25 cellular contexts compared by ENCODE assay signal in the genomic region with DNA sequence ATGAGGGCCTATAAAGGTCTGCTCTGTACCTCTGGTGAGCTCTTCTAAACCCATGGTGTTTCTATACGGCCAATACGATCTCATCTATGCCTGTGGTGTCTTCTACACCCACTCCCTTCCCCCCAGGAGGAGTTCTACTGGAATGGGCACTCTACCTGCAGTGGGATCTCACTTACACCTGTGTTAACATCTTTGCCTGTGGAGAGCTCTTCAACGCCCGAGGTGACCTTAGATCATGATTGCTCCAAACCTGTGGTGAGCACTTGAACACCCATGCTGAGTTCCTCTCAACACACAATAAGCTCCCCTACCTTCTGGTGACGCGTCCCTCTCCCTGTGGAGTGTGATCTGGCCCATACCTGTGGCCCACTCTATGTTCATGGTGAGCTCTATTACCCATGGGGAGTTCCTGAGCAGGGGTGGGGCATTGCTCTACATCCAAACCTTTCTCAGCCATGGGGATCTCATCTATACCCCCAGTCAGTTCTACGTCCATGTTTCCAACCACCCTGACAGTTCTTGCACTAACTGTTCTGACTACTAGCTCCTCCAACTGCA. TPM values are rescaled to one million over a fixed set of nuclear protein-coding genes. Genes with fewer than 3 reads are reported as not detected.
DNase-seq lines count a peak whose midpoint lies in the region; ATAC-seq and TF ChIP-seq lines count a peak whose summit lies in the region.
"Had no signal": no experiment of that assay in that cellular context is flagged by ENCODE, and none has a peak within 500 bp of the region (broad histone marks: within the 10 kb centered on the region; RNA-seq: fewer than 3 reads in every experiment).

No MANE protein-coding gene starts in this region.

- H3K36me3 ChIP-seq in HCT116 (ENCODE audit: control insufficient read depth in 1 of 2, insufficient read depth in 2 of 2, low read length in 2 of 2) = peaks cover 32 to 46% of the 10 kb centered on the region in 2 experiments
- H3K36me3 ChIP-seq in endodermal cell (ENCODE audit: control insufficient read depth, insufficient read depth, low read length) = peaks cover 65% of the 10 kb centered on the region

- 96 to 100% methylated on average over 4 to 7 of the region's 7 CpGs for WGBS in endodermal cell (ENCODE audit: insufficient coverage in 1 of 2, insufficient read length in 1 of 2), 2 experiments

- H3K4me3 ChIP-seq in HCT116 (replicated peaks in 1 of 2; ENCODE audit: low read depth in 1 of 2, low read length in 2 of 2) (no peak overlapping the region), endodermal cell (ENCODE audit: low read length) (peak overlapping the region; percentile 40)
- H3K4me3 ChIP-seq: A549; BLaER1 treated with 17β-estradiol and CSF1 and Interleukin-3, amounts not matched to agents 10 nM and 100 nM; HAP-1 had no signal

- RAD21 ChIA-PET in HCT116 (lab: Charles Lee; ENCODE audit: low non-redundant PET in 1 of 2, low total read pairs in 2 of 2, uncharacterized antibody in 2 of 2, unreplicated experiment in 2 of 2) = no interaction called here

- no peak for ATAC-seq in activated T-cell treated with anti-CD3 and anti-CD28 coated beads, Interleukin-2, amount 50 U/mL, for 72 hours (replicated peaks in 1 of 2)
- ATAC-seq in HCT116 (peak; percentile 31), GM18517 (IDR thresholded peaks at IDR 0.05; ENCODE audit: unreplicated experiment) (no peak), GM18868 (IDR thresholded peaks at IDR 0.05; ENCODE audit: unreplicated experiment) (no peak), sciatic nerve (no peak)
- ATAC-seq: A549 had no signal

- H3K4me1 ChIP-seq in HCT116 (ENCODE audit: control insufficient read depth in 1 of 2, insufficient read depth in 2 of 2, low read length in 2 of 2) (peaks cover 0 to under 1% of the 10 kb centered on the region in 2 experiments; a peak in 1 of 4 replicates), endodermal cell (ENCODE audit: control insufficient read depth, insufficient read depth, low read length) (no peaks in the 10 kb centered on the region)
- H3K4me1 ChIP-seq: A549; BLaER1 treated with 17β-estradiol and CSF1 and Interleukin-3, amounts not matched to agents 10 nM and 100 nM; HAP-1 had no signal

- H3K9me3 Mint-ChIP-seq in activated T-cell treated with anti-CD3 and anti-CD28 coated beads, Interleukin-2, amount 50 U/mL, for 72 hours = peaks cover 4 to 13% of the 10 kb centered on the region in 2 donors
- peaks cover 90% of the 10 kb centered on the region for H3K9me3 Mint-ChIP-seq in endodermal cell
- H3K9me3 Mint-ChIP-seq: CD4-positive, alpha-beta T cell had no signal

- no peaks in the 10 kb centered on the region for H3K9me2 ChIP-seq in HCT116 (ENCODE audit: insufficient read depth)

- H3K36me3 Mint-ChIP-seq in activated T-cell treated with anti-CD3 and anti-CD28 coated beads, Interleukin-2, amount 50 U/mL, for 72 hours (ENCODE audit: insufficient read depth in 2 of 2) = peaks cover 34 to 54% of the 10 kb centered on the region in 2 donors
- H3K36me3 Mint-ChIP-seq in endodermal cell (ENCODE audit: low read depth) = peaks cover 76% of the 10 kb centered on the region

- H4K20me1 ChIP-seq in HCT116 (ENCODE audit: insufficient read depth) = no peaks in the 10 kb centered on the region
- H4K20me1 ChIP-seq: BLaER1 treated with 17β-estradiol and CSF1 and Interleukin-3, amounts not matched to agents 10 nM and 100 nM had no signal

- no peak for TF ChIP-seq CTCF in HCT116 (IDR thresholded peaks at IDR 0.05 in 2 of 3, conservative IDR thresholded peaks at IDR 0.05 in 1 of 3; ENCODE audit: borderline replicate concordance in 1 of 3, insufficient read depth in 1 of 3, low read depth in 2 of 3, low read length in 2 of 3)
- TF ChIP-seq CTCF in endodermal cell (conservative IDR thresholded peaks at IDR 0.05) = no peak

- H3K4me3 Mint-ChIP-seq in activated T-cell treated with anti-CD3 and anti-CD28 coated beads, Interleukin-2, amount 50 U/mL, for 72 hours = no peak overlapping the region
- H3K4me3 Mint-ChIP-seq in endodermal cell = no peak overlapping the region
- H3K4me3 Mint-ChIP-seq: CD4-positive, alpha-beta T cell had no signal

- no peak for DNase-seq in activated T-cell treated with anti-CD3 and anti-CD28 coated beads, Interleukin-2, amount 50 U/mL, for 72 hours
- no peak for DNase-seq in activated T-cell treated with anti-CD3 and anti-CD28 coated beads, Interleukin-2, amount 50 U/mL, for 48 hours
- DNase-seq in HCT116 (ENCODE audit: low read depth, low spot score) = no peak
- DNase-seq in endodermal cell = no peak
- no peak for DNase-seq in sciatic nerve (ENCODE audit: low spot score)
- DNase-seq: AML-193; CD4-positive, alpha-beta T cell; DMS79; GF-D8; GOT3; IMR-90; NCI-H1048; NCI-H1417; NCI-H1694; NCI-H2029 treated with DMSO at 0.1 percent for 48 hours; NCI-H226; NCI-H510A; NCI-H69; SHP77 had no signal

- H3K27ac Mint-ChIP-seq in activated T-cell treated with anti-CD3 and anti-CD28 coated beads, Interleukin-2, amount 50 U/mL, for 72 hours = peak overlapping the region; percentile 54
- H3K27ac Mint-ChIP-seq in endodermal cell = no peak overlapping the region
- H3K27ac Mint-ChIP-seq: CD4-positive, alpha-beta T cell had no signal

- TF ChIP-seq RAD21 in HCT116 (IDR thresholded peaks at IDR 0.05; ENCODE audit: low read depth) = no peak

- no peak overlapping the region for H3K4me2 ChIP-seq in HCT116 (ENCODE audit: low read length)
- H3K4me2 ChIP-seq: A549; BLaER1 treated with 17β-estradiol and CSF1 and Interleukin-3, amounts not matched to agents 10 nM and 100 nM had no signal

- H3K27ac ChIP-seq in HCT116 (ENCODE audit: low read depth, low read length) (no peak overlapping the region), endodermal cell (ENCODE audit: low read depth, low read length) (no peak overlapping the region)
- H3K27ac ChIP-seq: A549; BLaER1 treated with 17β-estradiol and CSF1 and Interleukin-3, amounts not matched to agents 10 nM and 100 nM; RWPE1 had no signal

- TSS peak; percentile 16 for BruUV-seq in HCT116 (replicated peaks; lab: Mats Ljungman, UMichigan)

- intact Hi-C loops in HCT116 (cut with micrococcal nuclease) = no loop called here
- intact Hi-C loops in sciatic nerve (cut with DNase I) = no loop called here

- H2AFZ ChIP-seq in HCT116 (ENCODE audit: low read depth, low read length, poor library complexity, severe bottlenecking) = no peak overlapping the region

- H3K79me2 ChIP-seq in HCT116 (ENCODE audit: insufficient read depth, low read length) = peaks cover 10% of the 10 kb centered on the region

- H3K9me3 ChIP-seq in HCT116 (ENCODE audit: control insufficient read depth in 1 of 2, insufficient read depth in 1 of 2, low read depth in 1 of 2, low read length in 2 of 2) = peaks cover 0 to 4% of the 10 kb centered on the region in 2 experiments; a peak in 1 of 4 replicates
- peaks cover 69% of the 10 kb centered on the region for H3K9me3 ChIP-seq in endodermal cell (ENCODE audit: control insufficient read depth, low read length)

- POLR2A ChIA-PET in HCT116 (lab: Charles Lee) = interaction anchor here (0.6 kb wide), 1 partner anchor 28 kb away, joined by 3 read pairs; no protein-coding TSS in a partner anchor

- no peaks in the 10 kb centered on the region for H3K27me3 Mint-ChIP-seq in activated T-cell treated with anti-CD3 and anti-CD28 coated beads, Interleukin-2, amount 50 U/mL, for 72 hours (ENCODE audit: low read depth)
- H3K27me3 Mint-ChIP-seq in endodermal cell (ENCODE audit: insufficient read depth) = no peaks in the 10 kb centered on the region
- H3K27me3 Mint-ChIP-seq: CD4-positive, alpha-beta T cell had no signal

- no peak for TF ChIP-seq POLR2A in HCT116 (IDR thresholded peaks at IDR 0.05; ENCODE audit: borderline replicate concordance, extremely low read depth, insufficient read depth, insufficient read length)

- H3K27me3 ChIP-seq in HCT116 (ENCODE audit: insufficient read depth, low read length) (no peaks in the 10 kb centered on the region), endodermal cell (ENCODE audit: control insufficient read depth, insufficient read depth, low read length, poor library complexity, severe bottlenecking) (no peaks in the 10 kb centered on the region)
- H3K27me3 ChIP-seq: BLaER1 treated with 17β-estradiol and CSF1 and Interleukin-3, amounts not matched to agents 10 nM and 100 nM had no signal

- CTCF ChIA-PET in HCT116 (lab: Charles Lee) = no interaction called here

- no peaks in the 10 kb centered on the region for H3K4me1 Mint-ChIP-seq in activated T-cell treated with anti-CD3 and anti-CD28 coated beads, Interleukin-2, amount 50 U/mL, for 72 hours (ENCODE audit: low read depth)
- no peaks in the 10 kb centered on the region for H3K4me1 Mint-ChIP-seq in endodermal cell

- no peak overlapping the region for H3K9ac ChIP-seq in HCT116 (ENCODE audit: low read length)
- H3K9ac ChIP-seq in endodermal cell (ENCODE audit: extremely low read depth, low read length, poor library complexity, severe bottlenecking) = no peak overlapping the region
- H3K9ac ChIP-seq: BLaER1 treated with 17β-estradiol and CSF1 and Interleukin-3, amounts not matched to agents 10 nM and 100 nM had no signal

TF ChIP-seq in HCT116, 20 proteins besides CTCF, POLR2A, EP300 and RAD21 (continues in another document):
- no peak for TF ChIP-seq CBX3 (IDR thresholded peaks at IDR 0.05; ENCODE audit: low read depth)
- TF ChIP-seq MAX (IDR thresholded peaks at IDR 0.05) = no peak
- no peak for TF ChIP-seq ATF3 (IDR thresholded peaks at IDR 0.05)
- TF ChIP-seq EGR1 (IDR thresholded peaks at IDR 0.05; ENCODE audit: low read depth) = no peak
- TF ChIP-seq POLR2AphosphoS5 (IDR thresholded peaks at IDR 0.05; ENCODE audit: low read depth, low read length) = no peak

RNA-seq across cellular contexts. Expression of gene BCOR, which starts 48.6 kb away (rescaled TPM):
- 10 to 100 TPM; 53.5 to 65.5 TPM for total RNA-seq in activated T-cell treated with anti-CD3 and anti-CD28 coated beads, Interleukin-2, amount 50 U/mL, for 72 hours
- total RNA-seq in HCT116 (2021; ENCODE audit: unreplicated experiment) (35.1 TPM), endodermal cell (10 to 100 TPM; 31.3 to 37.9 TPM), sciatic nerve (42.0 TPM)
- 12.3 and 14.5 TPM in 2 replicates for polyA plus RNA-seq in HCT116 (2012)
- polyA plus RNA-seq in endodermal cell (2013, experiment 1 of 2) = 31.8 TPM
- 30.2 TPM for polyA plus RNA-seq in endodermal cell (2013, experiment 2 of 2)
